ENCODE assay signal across 27 cellular contexts in the genomic region with DNA sequence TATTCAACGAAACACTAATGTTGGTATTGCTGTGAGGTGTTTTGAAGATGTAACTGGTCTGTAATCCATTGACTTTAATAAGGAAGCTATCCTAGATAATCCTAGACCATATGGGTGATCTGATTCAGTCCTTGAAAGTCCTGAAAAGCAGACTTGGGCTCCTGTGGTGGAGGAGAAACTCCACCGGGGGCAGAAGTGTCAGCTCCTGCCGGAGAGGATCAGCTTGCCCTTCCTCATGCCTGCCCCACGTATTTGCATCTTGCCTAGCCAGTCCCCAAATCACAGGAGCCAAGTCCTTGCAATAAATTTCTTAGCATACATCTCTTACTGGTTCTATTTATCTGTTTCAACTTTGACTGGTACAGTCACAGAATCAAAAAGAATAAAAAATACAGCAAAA.
DNase-seq lines count a peak whose midpoint lies in the region; ATAC-seq lines count a peak whose summit lies in the region.
"Had no signal": no experiment of that assay in that cellular context is flagged by ENCODE, and none has a peak within 500 bp of the region (broad histone marks: within the 10 kb centered on the region; RNA-seq: fewer than 3 reads in every experiment).

No MANE protein-coding gene starts in this region.

- no peak overlapping the region for H3K4me3 Mint-ChIP-seq in naive thymus-derived CD4-positive, alpha-beta T cell
- H3K4me3 Mint-ChIP-seq: activated CD8-positive, alpha-beta T cell treated with anti-CD3 and anti-CD28 coated beads for 36 hours; activated naive CD8-positive, alpha-beta T cell; naive thymus-derived CD8-positive, alpha-beta T cell had no signal

- in situ Hi-C loops in SK-MEL-5 (cut with HindIII; ENCODE audit: low pct_unique_long_range_greater_than_20kb, low sequenced_read_pairs) = no loop called here

- peaks cover 0 to 7% (median 2%) of the 10 kb centered on the region in 11 donors for H3K9me3 Mint-ChIP-seq in naive thymus-derived CD4-positive, alpha-beta T cell

- H3K36me3 Mint-ChIP-seq in naive thymus-derived CD4-positive, alpha-beta T cell = no peaks in the 10 kb centered on the region
- H3K36me3 Mint-ChIP-seq: activated naive CD8-positive, alpha-beta T cell; naive thymus-derived CD8-positive, alpha-beta T cell had no signal

- H3K27ac Mint-ChIP-seq in naive thymus-derived CD4-positive, alpha-beta T cell = no peak overlapping the region
- H3K27ac Mint-ChIP-seq: activated CD8-positive, alpha-beta T cell treated with anti-CD3 and anti-CD28 coated beads for 36 hours; activated naive CD8-positive, alpha-beta T cell; naive thymus-derived CD8-positive, alpha-beta T cell had no signal

- no peak overlapping the region for H3K4me3 ChIP-seq in naive thymus-derived CD4-positive, alpha-beta T cell (ENCODE audit: low read length)
- H3K4me3 ChIP-seq: BLaER1 treated with 17β-estradiol and CSF1 and Interleukin-3, amounts not matched to agents 10 nM and 100 nM; breast epithelium; dorsolateral prefrontal cortex; HAP-1; lower lobe of right lung had no signal

- no peaks in the 10 kb centered on the region for H3K9me3 ChIP-seq in naive thymus-derived CD4-positive, alpha-beta T cell (ENCODE audit: control insufficient read depth in 2 of 3, low read length in 3 of 3)
- H3K9me3 ChIP-seq: BLaER1 treated with 17β-estradiol and CSF1 and Interleukin-3, amounts not matched to agents 10 nM and 100 nM; breast epithelium; HAP-1; lower lobe of right lung had no signal

- intact Hi-C loops in naive thymus-derived CD4-positive, alpha-beta T cell (cut with micrococcal nuclease) = no loop called here

- no peaks in the 10 kb centered on the region for H3K27me3 Mint-ChIP-seq in naive thymus-derived CD4-positive, alpha-beta T cell
- H3K27me3 Mint-ChIP-seq: activated CD8-positive, alpha-beta T cell treated with anti-CD3 and anti-CD28 coated beads for 36 hours; activated naive CD8-positive, alpha-beta T cell; naive thymus-derived CD8-positive, alpha-beta T cell had no signal

- H3K27me3 ChIP-seq in naive thymus-derived CD4-positive, alpha-beta T cell (ENCODE audit: control insufficient read depth in 2 of 2, insufficient read depth in 2 of 2, low read length in 2 of 2) = no peaks in the 10 kb centered on the region
- H3K27me3 ChIP-seq: BLaER1 treated with 17β-estradiol and CSF1 and Interleukin-3, amounts not matched to agents 10 nM and 100 nM; breast epithelium; dorsolateral prefrontal cortex had no signal

- POLR2A ChIA-PET in naive thymus-derived CD4-positive, alpha-beta T cell (lab: Charles Lee) = no interaction called here

- H3K4me1 Mint-ChIP-seq in naive thymus-derived CD4-positive, alpha-beta T cell = no peaks in the 10 kb centered on the region
- H3K4me1 Mint-ChIP-seq: naive thymus-derived CD8-positive, alpha-beta T cell had no signal

- CTCF ChIA-PET in naive thymus-derived CD4-positive, alpha-beta T cell (lab: Charles Lee) = no interaction called here

- H3K27ac ChIP-seq in naive thymus-derived CD4-positive, alpha-beta T cell (ENCODE audit: low read depth, low read length) = no peak overlapping the region
- H3K27ac ChIP-seq: BLaER1 treated with 17β-estradiol and CSF1 and Interleukin-3, amounts not matched to agents 10 nM and 100 nM; breast epithelium; dorsolateral prefrontal cortex; lower lobe of right lung had no signal

- no peaks in the 10 kb centered on the region for H3K4me1 ChIP-seq in naive thymus-derived CD4-positive, alpha-beta T cell (ENCODE audit: control insufficient read depth in 2 of 2, insufficient read depth in 2 of 2, low read length in 2 of 2)
- H3K4me1 ChIP-seq: BLaER1 treated with 17β-estradiol and CSF1 and Interleukin-3, amounts not matched to agents 10 nM and 100 nM; breast epithelium; HAP-1; lower lobe of right lung had no signal

- peak; percentile 44 for ATAC-seq in GM18861 (IDR thresholded peaks at IDR 0.05; ENCODE audit: unreplicated experiment)
- peak; percentile 47 for ATAC-seq in HG03432 (IDR thresholded peaks at IDR 0.05; ENCODE audit: unreplicated experiment)
- ATAC-seq in naive thymus-derived CD4-positive, alpha-beta T cell = no peak
- ATAC-seq: activated CD8-positive, alpha-beta T cell treated with anti-CD3 and anti-CD28 coated beads for 36 hours; lower lobe of right lung; naive thymus-derived CD8-positive, alpha-beta T cell; Panc1 had no signal

- DNase-seq in SK-MEL-5 (ENCODE audit: low read depth, low spot score) (peak; percentile 33), islet precursor cell (peak; percentile 68), HCEC 1CT (no peak)
- no peak for DNase-seq in naive thymus-derived CD4-positive, alpha-beta T cell
- no peak for DNase-seq in activated naive CD4-positive, alpha-beta T cell treated with Interleukin-2 at 50 U/mL for 16 hours
- DNase-seq: activated CD8-positive, alpha-beta memory T cell treated with anti-CD3 and anti-CD28 coated beads, Interleukin-2, amount 50 U/mL, for 48 hours; activated CD8-positive, alpha-beta T cell treated with anti-CD3 and anti-CD28 coated beads for 36 hours; DMS53; dorsolateral prefrontal cortex; foreskin melanocyte; GDM1; lower lobe of right lung; naive thymus-derived CD8-positive, alpha-beta T cell; NCI-H1092 treated with DMSO at 0.1 percent for 48 hours; NCI-H1694 treated with DMSO at 0.1 percent for 48 hours; NCI-H2171; NCI-H510A treated with DMSO at 0.1 percent for 48 hours; SHP77; stimulated activated CD4-positive, alpha-beta T cell treated with anti-CD3 and anti-CD28 coated beads, Interleukin-4, amount 100 ng/mL, for 24 hours; trophoblast cell had no signal

- H3K36me3 ChIP-seq in naive thymus-derived CD4-positive, alpha-beta T cell (ENCODE audit: control insufficient read depth in 2 of 3, insufficient read depth in 3 of 3, low read length in 3 of 3) = no peaks in the 10 kb centered on the region
- H3K36me3 ChIP-seq: BLaER1 treated with 17β-estradiol and CSF1 and Interleukin-3, amounts not matched to agents 10 nM and 100 nM; breast epithelium; HAP-1; lower lobe of right lung had no signal

Comparison
In these comparisons a context has a peak if more than half of its experiments do, and no peak if none do; other contexts are left out.
1. DNase-seq: peak in SK-MEL-5 (single experiment) and islet precursor cell (single experiment); none in HCEC 1CT (single experiment), naive thymus-derived CD4-positive, alpha-beta T cell (0 of 9) and activated naive CD4-positive, alpha-beta T cell treated with Interleukin-2 at 50 U/mL for 16 hours (single experiment).